In the genomic region with DNA sequence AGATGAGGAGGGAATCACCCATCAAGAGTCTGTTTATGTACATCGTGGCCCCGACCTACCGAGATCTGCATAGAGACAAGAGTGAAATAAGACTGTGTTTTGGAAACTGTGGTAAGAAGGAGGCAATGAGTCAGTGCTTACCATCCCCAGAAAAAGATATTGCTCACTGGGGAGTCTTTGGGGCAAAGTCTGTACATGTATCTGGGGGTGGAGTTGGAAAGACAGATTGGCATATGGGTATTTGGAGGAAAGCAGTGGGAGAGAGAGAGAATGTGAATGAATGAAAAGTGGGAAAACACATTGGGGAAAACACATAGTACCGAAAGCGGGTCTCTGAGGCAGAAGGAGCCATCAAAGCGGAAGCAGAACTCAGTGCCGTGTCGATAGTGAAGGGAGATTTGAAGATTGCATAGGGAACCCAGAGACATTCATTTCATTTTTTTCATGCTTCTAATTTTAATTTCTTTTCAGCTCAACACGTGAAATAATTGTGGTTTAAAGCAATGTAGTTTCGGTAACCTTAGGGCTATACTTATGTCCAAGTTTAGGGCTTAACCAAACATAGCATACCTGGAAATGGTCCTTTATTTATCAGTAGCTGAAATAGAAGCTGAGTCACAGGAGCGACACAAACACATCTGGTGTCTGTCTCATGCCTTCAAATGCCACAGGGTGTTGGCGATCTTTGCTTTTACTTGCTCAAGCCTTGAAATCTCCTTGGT, we compare ENCODE assay signal across 8 cellular contexts.
DNase-seq lines count a peak whose midpoint lies in the region; ATAC-seq, FAIRE-seq and TF ChIP-seq lines count a peak whose summit lies in the region.

No MANE protein-coding gene starts in this region.

- ATAC-seq in GM21619 (IDR thresholded peaks at IDR 0.05; ENCODE audit: unreplicated experiment) = peak; percentile 69

- intact Hi-C loops in kidney (cut with DNase I) = no loop called here

- no peaks in the 10 kb centered on the region for H3K36me3 ChIP-seq in kidney (ENCODE audit: control insufficient read depth in 1 of 2, insufficient read depth in 2 of 2, low read length in 2 of 2)

- H3K27ac ChIP-seq in kidney (ENCODE audit: low read depth in 2 of 2, low read length in 2 of 2) = no peak overlapping the region

- FAIRE-seq in kidney (lab: Jason Lieb, UNC) = no peak

- DNase-seq in EL (peak; percentile 71), LoVo (ENCODE audit: low spot score) (peak; percentile 39), iris pigment epithelial cell (ENCODE audit: low read depth) (peak; percentile 92), stromal cell of bone marrow (ENCODE audit: low read depth) (peak; percentile 92), HT-29 (ENCODE audit: low spot score) (no peak), kidney (no peak)
- DNase-seq in activated CD8-positive, alpha-beta memory T cell treated with anti-CD3 and anti-CD28 coated beads, Interleukin-2, amount 50 U/mL, for 24 hours (ENCODE audit: extremely low read depth) = peak; percentile 33

- no peaks in the 10 kb centered on the region for H3K9me3 ChIP-seq in kidney (ENCODE audit: control insufficient read depth in 1 of 2, low read length in 2 of 2)

- TF ChIP-seq CTCF in kidney (IDR thresholded peaks at IDR 0.05; ENCODE audit: borderline replicate concordance, extremely low read depth, insufficient read depth) = no peak

- H3K4me1 ChIP-seq in kidney (ENCODE audit: control insufficient read depth in 1 of 2, insufficient read depth in 1 of 2, low read depth in 1 of 2, low read length in 2 of 2) = no peaks in the 10 kb centered on the region

- no peak overlapping the region for H3K9ac ChIP-seq in kidney (ENCODE audit: low read length in 2 of 2)

- no peak overlapping the region for H3K4me3 ChIP-seq in kidney (ENCODE audit: low read length in 2 of 2)

Comparison
In these comparisons a context has a peak if more than half of its experiments do, and no peak if none do; other contexts are left out.
1. DNase-seq: peak in EL (single experiment), LoVo (single experiment), activated CD8-positive, alpha-beta memory T cell treated with anti-CD3 and anti-CD28 coated beads, Interleukin-2, amount 50 U/mL, for 24 hours (single experiment), iris pigment epithelial cell (single experiment) and stromal cell of bone marrow (single experiment); none in HT-29 (single experiment) and kidney (single experiment).